7 cellular contexts compared by ENCODE assay signal in the genomic region with DNA sequence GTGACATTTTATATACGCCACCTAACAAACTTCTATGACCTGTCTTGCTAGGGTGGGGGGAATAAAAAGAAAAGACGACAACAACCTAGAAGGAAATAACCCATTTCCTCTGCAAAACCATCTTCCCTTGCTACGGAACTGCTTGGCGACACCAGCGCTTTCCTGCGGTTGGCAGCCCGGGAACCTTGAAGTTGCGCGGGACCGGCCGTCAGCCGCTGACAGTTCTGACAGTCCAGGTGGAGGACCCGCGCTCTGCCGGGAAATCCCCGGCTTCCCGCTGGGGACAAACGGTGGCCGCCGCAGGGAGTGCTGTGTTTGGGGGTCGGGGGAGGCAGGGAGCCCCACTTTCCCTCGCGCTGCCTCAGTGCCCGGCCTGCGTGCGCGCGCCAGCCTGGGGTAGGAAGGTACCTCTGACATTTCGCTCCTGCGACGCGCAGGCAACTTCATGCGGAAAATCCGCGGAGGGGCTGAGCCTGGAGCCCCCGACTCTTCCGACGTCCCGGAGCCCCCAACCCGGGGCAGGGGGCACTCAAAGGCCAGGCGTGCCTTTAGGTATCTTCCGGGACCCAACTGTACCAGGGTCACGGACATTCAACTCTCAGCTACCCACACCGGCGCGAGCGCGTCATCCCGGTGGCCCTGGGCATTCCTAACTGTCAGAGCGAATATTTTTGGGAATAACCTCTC.
DNase-seq lines count a peak whose midpoint lies in the region; ATAC-seq and TF ChIP-seq lines count a peak whose summit lies in the region.

No MANE protein-coding gene starts in this region.

- H3K36me3 Mint-ChIP-seq in activated naive CD8-positive, alpha-beta T cell treated with anti-CD3 and anti-CD28 coated beads, Interleukin-2, amount 50 U/mL, for 24 hours (ENCODE audit: low read depth): peaks cover 3% of the 10 kb centered on the region

- peak overlapping the region; percentile 97 for H3K4me3 Mint-ChIP-seq in activated naive CD8-positive, alpha-beta T cell treated with anti-CD3 and anti-CD28 coated beads, Interleukin-2, amount 50 U/mL, for 24 hours

- H3K27ac Mint-ChIP-seq in activated naive CD8-positive, alpha-beta T cell treated with anti-CD3 and anti-CD28 coated beads, Interleukin-2, amount 50 U/mL, for 24 hours: peak overlapping the region; percentile 96

- H3K4me3 ChIP-seq in iPS-18c (ENCODE audit: insufficient read depth, low read depth, low read length): peak overlapping the region; percentile 81

- H3K27me3 Mint-ChIP-seq in activated naive CD8-positive, alpha-beta T cell treated with anti-CD3 and anti-CD28 coated beads, Interleukin-2, amount 50 U/mL, for 24 hours: no peaks in the 10 kb centered on the region

- peaks cover 57% of the 10 kb centered on the region for H3K4me1 Mint-ChIP-seq in activated naive CD8-positive, alpha-beta T cell treated with anti-CD3 and anti-CD28 coated beads, Interleukin-2, amount 50 U/mL, for 24 hours

- H3K9me3 ChIP-seq in iPS-18c (ENCODE audit: control insufficient read depth, insufficient read depth, low read length): no peaks in the 10 kb centered on the region

- H3K9me3 Mint-ChIP-seq in activated naive CD8-positive, alpha-beta T cell treated with anti-CD3 and anti-CD28 coated beads, Interleukin-2, amount 50 U/mL, for 24 hours: no peaks in the 10 kb centered on the region

- no peak for ATAC-seq in activated naive CD8-positive, alpha-beta T cell treated with anti-CD3 and anti-CD28 coated beads, Interleukin-2, amount 50 U/mL, for 24 hours
- no peak for ATAC-seq in GM18520 (IDR thresholded peaks at IDR 0.05; ENCODE audit: unreplicated experiment)

- peak; percentile 37 for DNase-seq in GM19238 (ENCODE audit: insufficient read length, low spot score)
- peak; percentile 66 for DNase-seq in activated naive CD8-positive, alpha-beta T cell treated with anti-CD3 and anti-CD28 coated beads, Interleukin-2, amount 50 U/mL, for 24 hours
- peak; percentile 34 to 38 for DNase-seq in stimulated activated CD4-positive, alpha-beta T cell treated with anti-CD3 and anti-CD28 coated beads, Interleukin-12 subunit alpha, Interleukin-12 subunit beta, amount 100 ng/mL, for 24 hours (ENCODE audit: low read depth in 2 of 2)
- DNase-seq in KG1 (lab: John Stamatoyannopoulos, UW): no peak

- peak; percentile 46 for TF ChIP-seq POLR2A in Raji (IDR thresholded peaks at IDR 0.05; ENCODE audit: insufficient read depth, low read depth, low read length)
